20 cellular contexts compared by ENCODE assay signal in the genomic region with DNA sequence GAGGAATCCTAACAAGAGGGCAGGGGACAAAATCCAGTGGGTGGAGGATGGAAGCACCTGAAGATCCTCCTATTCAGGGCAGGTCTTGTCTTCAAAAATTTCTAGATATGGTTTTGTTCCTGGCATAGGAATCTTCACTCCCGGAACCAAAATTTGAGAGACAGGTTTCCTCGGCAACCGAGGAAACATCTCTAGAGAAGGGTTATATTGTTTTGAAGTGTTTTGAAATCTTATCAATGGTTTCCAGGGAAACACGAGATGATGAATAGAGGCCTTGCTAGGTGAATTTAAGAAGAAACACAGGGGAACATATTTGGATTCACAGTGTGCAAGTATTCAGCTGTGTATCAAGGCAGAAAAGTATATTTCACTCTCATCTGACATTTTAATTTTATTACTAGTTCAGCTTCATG.
A peak's percentile ranks its signal among the peaks of the same experiment; 100 is the strongest.
DNase-seq lines count a peak whose midpoint lies in the region; ATAC-seq, FAIRE-seq and TF ChIP-seq lines count a peak whose summit lies in the region.
"Had no signal": no experiment of that assay in that cellular context is flagged by ENCODE, and none has a peak within 500 bp of the region (broad histone marks: within the 10 kb centered on the region; RNA-seq: fewer than 3 reads in every experiment).

No MANE protein-coding gene starts in this region.

- H3K27ac ChIP-seq in astrocyte (ENCODE audit: low read depth, low read length), result no peak overlapping the region
- H3K27ac ChIP-seq: cardiac muscle cell, psoas muscle, RWPE1, suprapubic skin had no signal

- H3K4me1 ChIP-seq in astrocyte (ENCODE audit: insufficient read depth, low read length), result peaks cover 8% of the 10 kb centered on the region
- H3K4me1 ChIP-seq: A549, psoas muscle, suprapubic skin had no signal

- no peaks in the 10 kb centered on the region for H3K79me2 ChIP-seq in astrocyte (ENCODE audit: insufficient read depth, low read length)

- no peak for ATAC-seq in GM18517 (IDR thresholded peaks at IDR 0.05; ENCODE audit: unreplicated experiment)
- ATAC-seq: activated CD4-positive, alpha-beta T cell treated with anti-CD3 and anti-CD28 coated beads for 36 hours; psoas muscle had no signal

- peaks cover 2% of the 10 kb centered on the region for H3K36me3 Mint-ChIP-seq in astrocyte (ENCODE audit: low read depth, unreplicated experiment)
- no peaks in the 10 kb centered on the region for H3K36me3 Mint-ChIP-seq in T-helper 2 cell treated with Interferon-gamma antibody and Interleukin-4, amounts not matched to agents 5 μg/mL and 100 μg/mL, for 36 hours (ENCODE audit: low read depth)
- H3K36me3 Mint-ChIP-seq: CD4-positive, alpha-beta memory T cell had no signal

- peaks cover 31% of the 10 kb centered on the region for H3K27me3 Mint-ChIP-seq in astrocyte (ENCODE audit: low read depth, unreplicated experiment)
- no peaks in the 10 kb centered on the region for H3K27me3 Mint-ChIP-seq in T-helper 2 cell treated with Interferon-gamma antibody and Interleukin-4, amounts not matched to agents 5 μg/mL and 100 μg/mL, for 36 hours (ENCODE audit: low read depth)

- no peak overlapping the region for H3K27ac Mint-ChIP-seq in astrocyte (ENCODE audit: unreplicated experiment)
- no peak overlapping the region for H3K27ac Mint-ChIP-seq in T-helper 2 cell treated with Interferon-gamma antibody and Interleukin-4, amounts not matched to agents 5 μg/mL and 100 μg/mL, for 36 hours
- H3K27ac Mint-ChIP-seq: activated CD4-positive, alpha-beta T cell treated with anti-CD3 and anti-CD28 coated beads for 36 hours; CD4-positive, alpha-beta memory T cell had no signal

- H3K36me3 ChIP-seq in astrocyte (ENCODE audit: insufficient read depth, low read length), result no peaks in the 10 kb centered on the region
- H3K36me3 ChIP-seq: cardiac muscle cell, suprapubic skin had no signal

- peaks cover 6% of the 10 kb centered on the region for H3K9me3 Mint-ChIP-seq in astrocyte (ENCODE audit: unreplicated experiment)
- H3K9me3 Mint-ChIP-seq in T-helper 2 cell treated with Interferon-gamma antibody and Interleukin-4, amounts not matched to agents 5 μg/mL and 100 μg/mL, for 36 hours, result no peaks in the 10 kb centered on the region

- H3K27me3 ChIP-seq in astrocyte (ENCODE audit: insufficient read depth, low read length), result no peaks in the 10 kb centered on the region
- H3K27me3 ChIP-seq: cardiac muscle cell, suprapubic skin had no signal

- H3K4me3 Mint-ChIP-seq in astrocyte (ENCODE audit: unreplicated experiment), result no peak overlapping the region
- no peak overlapping the region for H3K4me3 Mint-ChIP-seq in T-helper 2 cell treated with Interferon-gamma antibody and Interleukin-4, amounts not matched to agents 5 μg/mL and 100 μg/mL, for 36 hours
- H3K4me3 Mint-ChIP-seq: activated CD4-positive, alpha-beta T cell treated with anti-CD3 and anti-CD28 coated beads for 36 hours; CD4-positive, alpha-beta memory T cell had no signal

- H3K4me2 ChIP-seq in astrocyte (ENCODE audit: low read length), result peak overlapping the region; percentile 71
- H3K4me2 ChIP-seq: A549 had no signal

- TF ChIP-seq CTCF in astrocyte (IDR thresholded peaks at IDR 0.05; ENCODE audit: insufficient read depth, low read depth, low read length), result no peak

- no peaks in the 10 kb centered on the region for H4K20me1 ChIP-seq in astrocyte (ENCODE audit: insufficient read depth, low read length)

- no peaks in the 10 kb centered on the region for H3K9me3 ChIP-seq in astrocyte (ENCODE audit: insufficient read depth, low read depth, low read length)
- H3K9me3 ChIP-seq: psoas muscle, suprapubic skin had no signal

- peak overlapping the region; percentile 54 for H2AFZ ChIP-seq in astrocyte (ENCODE audit: low read depth, low read length)

- no peak overlapping the region for H3K4me3 ChIP-seq in astrocyte (ENCODE audit: insufficient read depth, low read depth, low read length)
- H3K4me3 ChIP-seq: A549, cardiac muscle cell, psoas muscle, suprapubic skin had no signal

- no peak for FAIRE-seq in astrocyte (lab: Jason Lieb, UNC)
- FAIRE-seq: A549, islet of Langerhans had no signal

- H3K9ac ChIP-seq in astrocyte (ENCODE audit: low read length), result peak overlapping the region; percentile 42

- DNase-seq in NCI-H2227 (lab: John Stamatoyannopoulos, UW; ENCODE audit: unreplicated experiment) (peak; percentile 32), NCI-H2227 treated with DMSO at 0.1 percent for 48 hours (lab: John Stamatoyannopoulos, UW) (no peak), astrocyte (ENCODE audit: low read depth) (no peak), kidney tubule cell (ENCODE audit: low spot score) (peak; percentile 12), renal cortical epithelial cell (ENCODE audit: low read depth) (peak; percentile 15), GDM1 (lab: John Stamatoyannopoulos, UW) (no peak)
- DNase-seq in T-helper 2 cell treated with Interferon-gamma antibody and Interleukin-4, amounts not matched to agents 5 μg/mL and 100 μg/mL, for 36 hours (ENCODE audit: low spot score), result no peak
- DNase-seq: activated CD4-positive, alpha-beta T cell treated with anti-CD3 and anti-CD28 coated beads for 36 hours; activated naive CD4-positive, alpha-beta T cell treated with anti-CD3 and anti-CD28 coated beads, Interleukin-2, amount 50 U/mL, for 16 hours; CD4-positive, alpha-beta memory T cell; KBM-7; NCI-H1417 treated with DMSO at 0.1 percent for 48 hours; NCI-H774; psoas muscle had no signal

- no peaks in the 10 kb centered on the region for H3K4me1 Mint-ChIP-seq in astrocyte (ENCODE audit: low read depth, unreplicated experiment)
- no peaks in the 10 kb centered on the region for H3K4me1 Mint-ChIP-seq in T-helper 2 cell treated with Interferon-gamma antibody and Interleukin-4, amounts not matched to agents 5 μg/mL and 100 μg/mL, for 36 hours (ENCODE audit: low read depth)
- H3K4me1 Mint-ChIP-seq: activated CD4-positive, alpha-beta T cell treated with anti-CD3 and anti-CD28 coated beads for 36 hours; CD4-positive, alpha-beta memory T cell had no signal

Comparison
In these comparisons a context has a peak if more than half of its experiments do, and no peak if none do; other contexts are left out.
1. DNase-seq: peak in NCI-H2227 (single experiment), kidney tubule cell (single experiment) and renal cortical epithelial cell (single experiment); none in NCI-H2227 treated with DMSO at 0.1 percent for 48 hours (single experiment), astrocyte (single experiment), T-helper 2 cell treated with Interferon-gamma antibody and Interleukin-4, amounts not matched to agents 5 μg/mL and 100 μg/mL, for 36 hours (single experiment) and GDM1 (single experiment).